ENCODE assay signal across 11 cellular contexts in the genomic region with DNA sequence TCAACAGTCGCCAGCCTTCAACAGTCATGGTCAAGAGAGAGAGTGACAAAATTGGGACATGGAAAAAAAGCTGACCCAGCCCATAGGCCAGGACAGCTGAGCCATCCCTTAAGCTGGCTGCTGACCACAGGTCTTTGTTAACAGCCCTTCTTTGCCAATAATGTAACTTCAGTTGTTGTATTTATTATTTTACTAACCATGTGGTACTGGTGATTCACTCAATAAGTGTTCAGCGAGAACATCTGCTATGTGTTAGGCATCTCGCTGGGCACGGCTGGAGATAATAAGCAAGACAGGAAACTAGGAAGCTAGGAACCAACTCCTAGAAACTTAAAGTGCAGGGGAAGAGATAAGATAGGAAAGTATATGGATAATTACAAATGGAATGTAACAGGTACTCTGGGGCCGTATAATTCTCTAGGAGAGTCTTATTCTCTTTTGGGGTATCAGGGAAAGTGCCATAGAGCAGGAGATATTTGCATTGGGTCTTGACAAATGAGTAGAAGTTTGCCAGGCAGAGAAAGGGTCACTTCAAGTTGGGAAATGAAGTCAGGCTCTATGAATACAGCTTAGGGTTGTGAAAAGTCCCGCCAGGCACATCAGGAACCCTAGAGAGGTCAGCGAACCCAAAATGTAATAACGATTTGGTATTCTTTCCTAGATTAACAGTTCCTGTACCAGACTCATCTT.
DNase-seq lines count a peak whose midpoint lies in the region; ATAC-seq and TF ChIP-seq lines count a peak whose summit lies in the region.
"Had no signal": no experiment of that assay in that cellular context is flagged by ENCODE, and none has a peak within 500 bp of the region (broad histone marks: within the 10 kb centered on the region; RNA-seq: fewer than 3 reads in every experiment).

No MANE protein-coding gene starts in this region.

- DNase-seq in HFFc6 (peak; percentile 95), amniotic epithelial cell (ENCODE audit: low read depth) (peak; percentile 95), iris pigment epithelial cell (ENCODE audit: low read depth) (peak; percentile 93), HEK293T (ENCODE audit: extremely low spot score) (no peak), retina (no peak), NCI-H1105 treated with DMSO at 0.1 percent for 48 hours (lab: John Stamatoyannopoulos, UW) (no peak)
- DNase-seq: hippocampal formation, NCI-H82, spleen had no signal

- peaks cover 8% of the 10 kb centered on the region for H3K9me3 Mint-ChIP-seq in HFFc6
- H3K9me3 Mint-ChIP-seq: GM23338 had no signal

- no peak for ATAC-seq in GM18498 (IDR thresholded peaks at IDR 0.05; ENCODE audit: unreplicated experiment)
- ATAC-seq: GM23338 had no signal

- peaks cover 24% of the 10 kb centered on the region for H3K4me1 Mint-ChIP-seq in HFFc6 (ENCODE audit: low read depth)

- no peak overlapping the region for H3K27ac Mint-ChIP-seq in HFFc6
- H3K27ac Mint-ChIP-seq: GM23338 had no signal

- CTCF ChIA-PET in HEK293T (lab: Yijun Ruan, JAX) = interaction anchor here (0.6 kb wide), 1 partner anchor 22 kb away, joined by 3 read pairs; no protein-coding TSS in a partner anchor

- POLR2A ChIA-PET in HEK293T (lab: Yijun Ruan, JAX) = no interaction called here

- TF ChIP-seq CTCF in HFFc6 (IDR thresholded peaks at IDR 0.05) = no peak

- peak overlapping the region; percentile 7; the same call in 1 of the 2 replicates for H3K4me3 Mint-ChIP-seq in HFFc6
- H3K4me3 Mint-ChIP-seq: GM23338 had no signal

- peaks cover 7% of the 10 kb centered on the region for H3K36me3 Mint-ChIP-seq in HFFc6 (ENCODE audit: low read depth)

- peaks cover 34% of the 10 kb centered on the region for H3K27me3 Mint-ChIP-seq in HFFc6 (ENCODE audit: insufficient read depth)

TF ChIP-seq in HEK293T, 16 proteins besides CTCF, POLR2A, EP300 and RAD21:
- no peak for TF ChIP-seq ELF4 (IDR thresholded peaks at IDR 0.05)
- TF ChIP-seq NFRKB (IDR thresholded peaks at IDR 0.05) = no peak
- TF ChIP-seq SP1 (IDR thresholded peaks at IDR 0.05) = no peak
- TF ChIP-seq FOXM1 (IDR thresholded peaks at IDR 0.05; ENCODE audit: borderline replicate concordance) = no peak
- TF ChIP-seq, protein P1, sequence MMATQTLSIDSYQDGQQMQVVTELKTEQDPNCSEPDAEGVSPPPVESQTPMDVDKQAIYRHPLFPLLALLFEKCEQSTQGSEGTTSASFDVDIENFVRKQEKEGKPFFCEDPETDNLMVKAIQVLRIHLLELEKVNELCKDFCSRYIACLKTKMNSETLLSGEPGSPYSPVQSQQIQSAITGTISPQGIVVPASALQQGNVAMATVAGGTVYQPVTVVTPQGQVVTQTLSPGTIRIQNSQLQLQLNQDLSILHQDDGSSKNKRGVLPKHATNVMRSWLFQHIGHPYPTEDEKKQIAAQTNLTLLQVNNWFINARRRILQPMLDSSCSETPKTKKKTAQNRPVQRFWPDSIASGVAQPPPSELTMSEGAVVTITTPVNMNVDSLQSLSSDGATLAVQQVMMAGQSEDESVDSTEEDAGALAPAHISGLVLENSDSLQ (IDR thresholded peaks at IDR 0.05) = no peak
- no peak for TF ChIP-seq TARDBP (IDR thresholded peaks at IDR 0.05)
- TF ChIP-seq BHLHE40 (IDR thresholded peaks at IDR 0.05; ENCODE audit: borderline replicate concordance) = no peak
TF ChIP-seq in HEK293T: peak in this region for 0.

Comparison
In these comparisons a context has a peak if more than half of its experiments do, and no peak if none do; other contexts are left out.
1. DNase-seq: peak in HFFc6 (single experiment), amniotic epithelial cell (single experiment) and iris pigment epithelial cell (single experiment); none in HEK293T (single experiment), retina (single experiment) and NCI-H1105 treated with DMSO at 0.1 percent for 48 hours (single experiment).